Comparison of ENCODE assay signal across 1 cellular context in the genomic region with DNA sequence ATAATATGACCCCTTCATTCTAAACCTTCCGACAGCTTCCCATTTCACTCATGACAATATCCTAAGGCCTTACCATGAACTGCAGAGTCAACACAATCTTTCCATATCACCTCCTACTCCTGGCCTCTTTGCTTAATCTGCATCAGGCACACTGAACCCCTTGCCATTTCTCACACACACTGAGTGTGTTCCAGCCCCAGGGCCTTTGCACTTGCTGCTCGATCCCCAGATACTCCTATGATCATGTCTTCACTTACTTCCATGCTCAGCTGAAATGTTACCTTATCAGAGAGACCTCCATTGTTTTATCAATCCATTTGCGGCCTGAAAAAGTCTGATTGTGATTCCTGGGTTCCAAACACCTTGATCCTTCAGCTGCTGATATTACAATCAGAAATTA.
A peak's percentile ranks its signal among the peaks of the same experiment; 100 is the strongest.
TF ChIP-seq lines count a peak whose summit lies in the region.

No MANE protein-coding gene starts in this region.

TF ChIP-seq in K562, 482 proteins besides CTCF, POLR2A, EP300 and RAD21:
- TF ChIP-seq NR2F6 (CRISPR knock-in tag; IDR thresholded peaks at IDR 0.05) (no peak), HDAC2 (IDR thresholded peaks at IDR 0.05) (peak; percentile 44; the same call in 1 of the 2 replicates), SMARCA5 (IDR thresholded peaks at IDR 0.05) (peak; percentile 93), BACH1 (tag; IDR thresholded peaks at IDR 0.05) (0 out of 2 replicates have a peak, but pooled peaks have one; percentile 30), HDAC3 (IDR thresholded peaks at IDR 0.05; ENCODE audit: borderline replicate concordance, partially characterized antibody) (no peak), HDAC1 (IDR thresholded peaks at IDR 0.05) (peak; percentile 44 to 65; a peak in 2 of 4 replicates), KDM1A (IDR thresholded peaks at IDR 0.05) (peak; percentile 79 to 87), SP1 (CRISPR knock-in tag; IDR thresholded peaks at IDR 0.05) (no peak), RBM25 (IDR thresholded peaks at IDR 0.05; ENCODE audit: low read depth, low read length, severe bottlenecking) (peak; percentile 89), ARHGAP35 (IDR thresholded peaks at IDR 0.05; ENCODE audit: partially characterized antibody) (no peak), BCOR (IDR thresholded peaks at IDR 0.05) (peak; percentile 97), MYBL2 (IDR thresholded peaks at IDR 0.05; ENCODE audit: low read depth) (peak; percentile 26; the same call in 1 of the 2 replicates), MYBL2 (CRISPR knock-in tag; IDR thresholded peaks at IDR 0.05; ENCODE audit: borderline replicate concordance) (no peak), RCOR1 (IDR thresholded peaks at IDR 0.05; ENCODE audit: borderline replicate concordance in 1 of 2, low read depth in 2 of 2, low read length in 2 of 2) (peak; percentile 47 to 76; a peak in 3 of 4 replicates), PHB (CRISPR knock-in tag; IDR thresholded peaks at IDR 0.05) (no peak), ZSCAN29 (IDR thresholded peaks at IDR 0.05) (no peak), TAL1 (IDR thresholded peaks at IDR 0.05) (peak; percentile 25; the same call in 1 of the 2 replicates), CBFA2T3 (IDR thresholded peaks at IDR 0.05) (peak; percentile 45; the same call in 1 of the 2 replicates), CBX1 (IDR thresholded peaks at IDR 0.05; ENCODE audit: low read depth) (0 out of 2 replicates have a peak, but pooled peaks have one; percentile 54), PML (IDR thresholded peaks at IDR 0.05; ENCODE audit: low read length) (no peak), ZNF316 (IDR thresholded peaks at IDR 0.05) (peak; percentile 51; the same call in 1 of the 2 replicates)
- TF ChIP-seq, protein P1, sequence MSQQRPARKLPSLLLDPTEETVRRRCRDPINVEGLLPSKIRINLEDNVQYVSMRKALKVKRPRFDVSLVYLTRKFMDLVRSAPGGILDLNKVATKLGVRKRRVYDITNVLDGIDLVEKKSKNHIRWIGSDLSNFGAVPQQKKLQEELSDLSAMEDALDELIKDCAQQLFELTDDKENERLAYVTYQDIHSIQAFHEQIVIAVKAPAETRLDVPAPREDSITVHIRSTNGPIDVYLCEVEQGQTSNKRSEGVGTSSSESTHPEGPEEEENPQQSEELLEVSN (IDR thresholded peaks at IDR 0.05; ENCODE audit: borderline replicate concordance in 1 of 2, extremely low read depth in 1 of 2, insufficient read depth in 1 of 2, insufficient read length in 1 of 2, low read depth in 1 of 2, low read length in 1 of 2, poor library complexity in 1 of 2, severe bottlenecking in 1 of 2): no peak
- TF ChIP-seq, protein P2, sequence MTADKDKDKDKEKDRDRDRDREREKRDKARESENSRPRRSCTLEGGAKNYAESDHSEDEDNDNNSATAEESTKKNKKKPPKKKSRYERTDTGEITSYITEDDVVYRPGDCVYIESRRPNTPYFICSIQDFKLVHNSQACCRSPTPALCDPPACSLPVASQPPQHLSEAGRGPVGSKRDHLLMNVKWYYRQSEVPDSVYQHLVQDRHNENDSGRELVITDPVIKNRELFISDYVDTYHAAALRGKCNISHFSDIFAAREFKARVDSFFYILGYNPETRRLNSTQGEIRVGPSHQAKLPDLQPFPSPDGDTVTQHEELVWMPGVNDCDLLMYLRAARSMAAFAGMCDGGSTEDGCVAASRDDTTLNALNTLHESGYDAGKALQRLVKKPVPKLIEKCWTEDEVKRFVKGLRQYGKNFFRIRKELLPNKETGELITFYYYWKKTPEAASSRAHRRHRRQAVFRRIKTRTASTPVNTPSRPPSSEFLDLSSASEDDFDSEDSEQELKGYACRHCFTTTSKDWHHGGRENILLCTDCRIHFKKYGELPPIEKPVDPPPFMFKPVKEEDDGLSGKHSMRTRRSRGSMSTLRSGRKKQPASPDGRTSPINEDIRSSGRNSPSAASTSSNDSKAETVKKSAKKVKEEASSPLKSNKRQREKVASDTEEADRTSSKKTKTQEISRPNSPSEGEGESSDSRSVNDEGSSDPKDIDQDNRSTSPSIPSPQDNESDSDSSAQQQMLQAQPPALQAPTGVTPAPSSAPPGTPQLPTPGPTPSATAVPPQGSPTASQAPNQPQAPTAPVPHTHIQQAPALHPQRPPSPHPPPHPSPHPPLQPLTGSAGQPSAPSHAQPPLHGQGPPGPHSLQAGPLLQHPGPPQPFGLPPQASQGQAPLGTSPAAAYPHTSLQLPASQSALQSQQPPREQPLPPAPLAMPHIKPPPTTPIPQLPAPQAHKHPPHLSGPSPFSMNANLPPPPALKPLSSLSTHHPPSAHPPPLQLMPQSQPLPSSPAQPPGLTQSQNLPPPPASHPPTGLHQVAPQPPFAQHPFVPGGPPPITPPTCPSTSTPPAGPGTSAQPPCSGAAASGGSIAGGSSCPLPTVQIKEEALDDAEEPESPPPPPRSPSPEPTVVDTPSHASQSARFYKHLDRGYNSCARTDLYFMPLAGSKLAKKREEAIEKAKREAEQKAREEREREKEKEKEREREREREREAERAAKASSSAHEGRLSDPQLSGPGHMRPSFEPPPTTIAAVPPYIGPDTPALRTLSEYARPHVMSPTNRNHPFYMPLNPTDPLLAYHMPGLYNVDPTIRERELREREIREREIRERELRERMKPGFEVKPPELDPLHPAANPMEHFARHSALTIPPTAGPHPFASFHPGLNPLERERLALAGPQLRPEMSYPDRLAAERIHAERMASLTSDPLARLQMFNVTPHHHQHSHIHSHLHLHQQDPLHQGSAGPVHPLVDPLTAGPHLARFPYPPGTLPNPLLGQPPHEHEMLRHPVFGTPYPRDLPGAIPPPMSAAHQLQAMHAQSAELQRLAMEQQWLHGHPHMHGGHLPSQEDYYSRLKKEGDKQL (CRISPR knock-in tag; IDR thresholded peaks at IDR 0.05; ENCODE audit: borderline replicate concordance): no peak
- TF ChIP-seq, protein P3, sequence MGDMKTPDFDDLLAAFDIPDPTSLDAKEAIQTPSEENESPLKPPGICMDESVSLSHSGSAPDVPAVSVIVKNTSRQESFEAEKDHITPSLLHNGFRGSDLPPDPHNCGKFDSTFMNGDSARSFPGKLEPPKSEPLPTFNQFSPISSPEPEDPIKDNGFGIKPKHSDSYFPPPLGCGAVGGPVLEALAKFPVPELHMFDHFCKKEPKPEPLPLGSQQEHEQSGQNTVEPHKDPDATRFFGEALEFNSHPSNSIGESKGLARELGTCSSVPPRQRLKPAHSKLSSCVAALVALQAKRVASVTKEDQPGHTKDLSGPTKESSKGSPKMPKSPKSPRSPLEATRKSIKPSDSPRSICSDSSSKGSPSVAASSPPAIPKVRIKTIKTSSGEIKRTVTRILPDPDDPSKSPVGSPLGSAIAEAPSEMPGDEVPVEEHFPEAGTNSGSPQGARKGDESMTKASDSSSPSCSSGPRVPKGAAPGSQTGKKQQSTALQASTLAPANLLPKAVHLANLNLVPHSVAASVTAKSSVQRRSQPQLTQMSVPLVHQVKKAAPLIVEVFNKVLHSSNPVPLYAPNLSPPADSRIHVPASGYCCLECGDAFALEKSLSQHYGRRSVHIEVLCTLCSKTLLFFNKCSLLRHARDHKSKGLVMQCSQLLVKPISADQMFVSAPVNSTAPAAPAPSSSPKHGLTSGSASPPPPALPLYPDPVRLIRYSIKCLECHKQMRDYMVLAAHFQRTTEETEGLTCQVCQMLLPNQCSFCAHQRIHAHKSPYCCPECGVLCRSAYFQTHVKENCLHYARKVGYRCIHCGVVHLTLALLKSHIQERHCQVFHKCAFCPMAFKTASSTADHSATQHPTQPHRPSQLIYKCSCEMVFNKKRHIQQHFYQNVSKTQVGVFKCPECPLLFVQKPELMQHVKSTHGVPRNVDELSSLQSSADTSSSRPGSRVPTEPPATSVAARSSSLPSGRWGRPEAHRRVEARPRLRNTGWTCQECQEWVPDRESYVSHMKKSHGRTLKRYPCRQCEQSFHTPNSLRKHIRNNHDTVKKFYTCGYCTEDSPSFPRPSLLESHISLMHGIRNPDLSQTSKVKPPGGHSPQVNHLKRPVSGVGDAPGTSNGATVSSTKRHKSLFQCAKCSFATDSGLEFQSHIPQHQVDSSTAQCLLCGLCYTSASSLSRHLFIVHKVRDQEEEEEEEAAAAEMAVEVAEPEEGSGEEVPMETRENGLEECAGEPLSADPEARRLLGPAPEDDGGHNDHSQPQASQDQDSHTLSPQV (IDR thresholded peaks at IDR 0.05): no peak
